1 cellular context compared by ENCODE assay signal in the genomic region with DNA sequence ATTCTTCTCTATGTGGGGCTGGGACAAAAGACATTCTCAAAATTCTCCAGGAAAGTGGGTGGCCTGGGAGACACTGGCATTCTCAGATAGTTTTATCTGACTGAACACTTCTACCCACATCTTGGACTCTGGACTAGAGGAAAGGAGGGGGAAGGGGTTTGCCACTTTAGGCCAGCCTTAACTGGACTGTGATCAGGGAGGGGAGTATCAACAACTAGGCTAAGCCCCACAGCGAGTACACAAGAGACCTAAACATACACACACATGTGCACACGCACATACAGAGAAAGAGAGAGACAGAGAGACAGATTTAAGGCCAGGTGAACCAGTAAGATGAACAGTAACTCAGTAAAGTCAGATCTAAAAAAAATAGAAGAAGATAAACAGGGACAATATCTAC.
TF ChIP-seq lines count a peak whose summit lies in the region.

No MANE protein-coding gene starts in this region.

TF ChIP-seq in HepG2, 621 proteins besides CTCF, POLR2A, EP300 and RAD21 (continued from another document):
- TF ChIP-seq, protein P1, sequence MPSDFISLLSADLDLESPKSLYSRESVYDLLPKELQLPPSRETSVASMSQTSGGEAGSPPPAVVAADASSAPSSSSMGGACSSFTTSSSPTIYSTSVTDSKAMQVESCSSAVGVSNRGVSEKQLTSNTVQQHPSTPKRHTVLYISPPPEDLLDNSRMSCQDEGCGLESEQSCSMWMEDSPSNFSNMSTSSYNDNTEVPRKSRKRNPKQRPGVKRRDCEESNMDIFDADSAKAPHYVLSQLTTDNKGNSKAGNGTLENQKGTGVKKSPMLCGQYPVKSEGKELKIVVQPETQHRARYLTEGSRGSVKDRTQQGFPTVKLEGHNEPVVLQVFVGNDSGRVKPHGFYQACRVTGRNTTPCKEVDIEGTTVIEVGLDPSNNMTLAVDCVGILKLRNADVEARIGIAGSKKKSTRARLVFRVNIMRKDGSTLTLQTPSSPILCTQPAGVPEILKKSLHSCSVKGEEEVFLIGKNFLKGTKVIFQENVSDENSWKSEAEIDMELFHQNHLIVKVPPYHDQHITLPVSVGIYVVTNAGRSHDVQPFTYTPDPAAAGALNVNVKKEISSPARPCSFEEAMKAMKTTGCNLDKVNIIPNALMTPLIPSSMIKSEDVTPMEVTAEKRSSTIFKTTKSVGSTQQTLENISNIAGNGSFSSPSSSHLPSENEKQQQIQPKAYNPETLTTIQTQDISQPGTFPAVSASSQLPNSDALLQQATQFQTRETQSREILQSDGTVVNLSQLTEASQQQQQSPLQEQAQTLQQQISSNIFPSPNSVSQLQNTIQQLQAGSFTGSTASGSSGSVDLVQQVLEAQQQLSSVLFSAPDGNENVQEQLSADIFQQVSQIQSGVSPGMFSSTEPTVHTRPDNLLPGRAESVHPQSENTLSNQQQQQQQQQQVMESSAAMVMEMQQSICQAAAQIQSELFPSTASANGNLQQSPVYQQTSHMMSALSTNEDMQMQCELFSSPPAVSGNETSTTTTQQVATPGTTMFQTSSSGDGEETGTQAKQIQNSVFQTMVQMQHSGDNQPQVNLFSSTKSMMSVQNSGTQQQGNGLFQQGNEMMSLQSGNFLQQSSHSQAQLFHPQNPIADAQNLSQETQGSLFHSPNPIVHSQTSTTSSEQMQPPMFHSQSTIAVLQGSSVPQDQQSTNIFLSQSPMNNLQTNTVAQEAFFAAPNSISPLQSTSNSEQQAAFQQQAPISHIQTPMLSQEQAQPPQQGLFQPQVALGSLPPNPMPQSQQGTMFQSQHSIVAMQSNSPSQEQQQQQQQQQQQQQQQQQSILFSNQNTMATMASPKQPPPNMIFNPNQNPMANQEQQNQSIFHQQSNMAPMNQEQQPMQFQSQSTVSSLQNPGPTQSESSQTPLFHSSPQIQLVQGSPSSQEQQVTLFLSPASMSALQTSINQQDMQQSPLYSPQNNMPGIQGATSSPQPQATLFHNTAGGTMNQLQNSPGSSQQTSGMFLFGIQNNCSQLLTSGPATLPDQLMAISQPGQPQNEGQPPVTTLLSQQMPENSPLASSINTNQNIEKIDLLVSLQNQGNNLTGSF (CRISPR knock-in tag; IDR thresholded peaks at IDR 0.05): no peak
- TF ChIP-seq GATAD2A (CRISPR knock-in tag; IDR thresholded peaks at IDR 0.05) (peak; percentile 35; the same call in 1 of the 2 replicates), ZNF337 (CRISPR knock-in tag; IDR thresholded peaks at IDR 0.05; ENCODE audit: borderline replicate concordance, low read depth) (no peak), HNF4G (IDR thresholded peaks at IDR 0.05; ENCODE audit: borderline replicate concordance, low read depth, low read length) (peak; percentile 60; the same call in 1 of the 2 replicates), HNF4G (CRISPR knock-in tag; IDR thresholded peaks at IDR 0.05; ENCODE audit: borderline replicate concordance, low read depth) (no peak; the same call in 1 of the 2 replicates), ZC3H4 (CRISPR knock-in tag; IDR thresholded peaks at IDR 0.05; ENCODE audit: borderline replicate concordance) (no peak), ZSCAN9 (CRISPR knock-in tag; IDR thresholded peaks at IDR 0.05; ENCODE audit: borderline replicate concordance) (no peak), ZSCAN25 (CRISPR knock-in tag; IDR thresholded peaks at IDR 0.05) (0 out of 2 replicates have a peak, but pooled peaks have one; percentile 8), NONO (IDR thresholded peaks at IDR 0.05) (no peak), NONO (CRISPR knock-in tag; conservative IDR thresholded peaks at IDR 0.05) (0 out of 2 replicates have a peak, but pooled peaks have one; percentile 32), ZNF563 (CRISPR knock-in tag; IDR thresholded peaks at IDR 0.05) (no peak), NCOR1 (IDR thresholded peaks at IDR 0.05; ENCODE audit: borderline replicate concordance, low read length) (peak; percentile 34; the same call in 1 of the 2 replicates), ZNF446 (CRISPR knock-in tag; IDR thresholded peaks at IDR 0.05) (no peak), MIXL1 (CRISPR knock-in tag; IDR thresholded peaks at IDR 0.05) (peak; percentile 50; the same call in 1 of the 2 replicates), HNRNPK (IDR thresholded peaks at IDR 0.05; ENCODE audit: low read depth, low read length, poor library complexity, severe bottlenecking) (no peak), ZNF333 (CRISPR knock-in tag; IDR thresholded peaks at IDR 0.05; ENCODE audit: borderline replicate concordance) (no peak), GLI4 (CRISPR knock-in tag; IDR thresholded peaks at IDR 0.05; ENCODE audit: borderline replicate concordance) (no peak), NR2F6 (IDR thresholded peaks at IDR 0.05) (no peak), NR2F6 (CRISPR knock-in tag; IDR thresholded peaks at IDR 0.05) (no peak), HNF4A (CRISPR knock-in tag; IDR thresholded peaks at IDR 0.05) (peak; percentile 92), SIX4 (CRISPR knock-in tag; IDR thresholded peaks at IDR 0.05) (no peak), SOX5 (CRISPR knock-in tag; IDR thresholded peaks at IDR 0.05; ENCODE audit: borderline replicate concordance) (no peak), MTF1 (CRISPR knock-in tag; IDR thresholded peaks at IDR 0.05) (no peak), ZKSCAN5 (CRISPR knock-in tag; IDR thresholded peaks at IDR 0.05) (no peak), SPEN (CRISPR knock-in tag; IDR thresholded peaks at IDR 0.05; ENCODE audit: low read depth) (0 out of 2 replicates have a peak, but pooled peaks have one; percentile 41), ZNF614 (CRISPR knock-in tag; IDR thresholded peaks at IDR 0.05; ENCODE audit: borderline replicate concordance) (no peak; the same call in 1 of the 2 replicates), ZNF790 (CRISPR knock-in tag; IDR thresholded peaks at IDR 0.05; ENCODE audit: borderline replicate concordance) (no peak), FOXK2 (IDR thresholded peaks at IDR 0.05) (0 out of 2 replicates have a peak, but pooled peaks have one; percentile 32), HDAC1 (CRISPR knock-in tag; IDR thresholded peaks at IDR 0.05) (0 out of 2 replicates have a peak, but pooled peaks have one; percentile 46), HNRNPL (IDR thresholded peaks at IDR 0.05; ENCODE audit: low read depth, low read length) (no peak), POLR2G (IDR thresholded peaks at IDR 0.05; ENCODE audit: low read depth, low read length) (no peak), FOXO1 (CRISPR knock-in tag; IDR thresholded peaks at IDR 0.05) (peak; percentile 27; the same call in 1 of the 2 replicates), KDM6A (CRISPR knock-in tag; IDR thresholded peaks at IDR 0.05; ENCODE audit: low read depth) (0 out of 2 replicates have a peak, but pooled peaks have one; percentile 40)
- TF ChIP-seq, protein P2, sequence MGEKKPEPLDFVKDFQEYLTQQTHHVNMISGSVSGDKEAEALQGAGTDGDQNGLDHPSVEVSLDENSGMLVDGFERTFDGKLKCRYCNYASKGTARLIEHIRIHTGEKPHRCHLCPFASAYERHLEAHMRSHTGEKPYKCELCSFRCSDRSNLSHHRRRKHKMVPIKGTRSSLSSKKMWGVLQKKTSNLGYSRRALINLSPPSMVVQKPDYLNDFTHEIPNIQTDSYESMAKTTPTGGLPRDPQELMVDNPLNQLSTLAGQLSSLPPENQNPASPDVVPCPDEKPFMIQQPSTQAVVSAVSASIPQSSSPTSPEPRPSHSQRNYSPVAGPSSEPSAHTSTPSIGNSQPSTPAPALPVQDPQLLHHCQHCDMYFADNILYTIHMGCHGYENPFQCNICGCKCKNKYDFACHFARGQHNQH (CRISPR knock-in tag; IDR thresholded peaks at IDR 0.05): no peak
- TF ChIP-seq, protein P3, sequence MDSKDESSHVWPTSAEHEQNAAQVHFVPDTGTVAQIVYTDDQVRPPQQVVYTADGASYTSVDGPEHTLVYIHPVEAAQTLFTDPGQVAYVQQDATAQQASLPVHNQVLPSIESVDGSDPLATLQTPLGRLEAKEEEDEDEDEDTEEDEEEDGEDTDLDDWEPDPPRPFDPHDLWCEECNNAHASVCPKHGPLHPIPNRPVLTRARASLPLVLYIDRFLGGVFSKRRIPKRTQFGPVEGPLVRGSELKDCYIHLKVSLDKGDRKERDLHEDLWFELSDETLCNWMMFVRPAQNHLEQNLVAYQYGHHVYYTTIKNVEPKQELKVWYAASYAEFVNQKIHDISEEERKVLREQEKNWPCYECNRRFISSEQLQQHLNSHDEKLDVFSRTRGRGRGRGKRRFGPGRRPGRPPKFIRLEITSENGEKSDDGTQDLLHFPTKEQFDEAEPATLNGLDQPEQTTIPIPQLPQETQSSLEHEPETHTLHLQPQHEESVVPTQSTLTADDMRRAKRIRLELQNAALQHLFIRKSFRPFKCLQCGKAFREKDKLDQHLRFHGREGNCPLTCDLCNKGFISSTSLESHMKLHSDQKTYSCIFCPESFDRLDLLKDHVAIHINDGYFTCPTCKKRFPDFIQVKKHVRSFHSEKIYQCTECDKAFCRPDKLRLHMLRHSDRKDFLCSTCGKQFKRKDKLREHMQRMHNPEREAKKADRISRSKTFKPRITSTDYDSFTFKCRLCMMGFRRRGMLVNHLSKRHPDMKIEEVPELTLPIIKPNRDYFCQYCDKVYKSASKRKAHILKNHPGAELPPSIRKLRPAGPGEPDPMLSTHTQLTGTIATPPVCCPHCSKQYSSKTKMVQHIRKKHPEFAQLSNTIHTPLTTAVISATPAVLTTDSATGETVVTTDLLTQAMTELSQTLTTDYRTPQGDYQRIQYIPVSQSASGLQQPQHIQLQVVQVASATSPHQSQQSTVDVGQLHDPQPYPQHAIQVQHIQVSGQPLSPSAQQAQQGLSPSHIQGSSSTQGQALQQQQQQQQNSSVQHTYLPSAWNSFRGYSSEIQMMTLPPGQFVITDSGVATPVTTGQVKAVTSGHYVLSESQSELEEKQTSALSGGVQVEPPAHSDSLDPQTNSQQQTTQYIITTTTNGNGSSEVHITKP (CRISPR knock-in tag; IDR thresholded peaks at IDR 0.05; ENCODE audit: low read depth): no peak
- TF ChIP-seq, protein P4, sequence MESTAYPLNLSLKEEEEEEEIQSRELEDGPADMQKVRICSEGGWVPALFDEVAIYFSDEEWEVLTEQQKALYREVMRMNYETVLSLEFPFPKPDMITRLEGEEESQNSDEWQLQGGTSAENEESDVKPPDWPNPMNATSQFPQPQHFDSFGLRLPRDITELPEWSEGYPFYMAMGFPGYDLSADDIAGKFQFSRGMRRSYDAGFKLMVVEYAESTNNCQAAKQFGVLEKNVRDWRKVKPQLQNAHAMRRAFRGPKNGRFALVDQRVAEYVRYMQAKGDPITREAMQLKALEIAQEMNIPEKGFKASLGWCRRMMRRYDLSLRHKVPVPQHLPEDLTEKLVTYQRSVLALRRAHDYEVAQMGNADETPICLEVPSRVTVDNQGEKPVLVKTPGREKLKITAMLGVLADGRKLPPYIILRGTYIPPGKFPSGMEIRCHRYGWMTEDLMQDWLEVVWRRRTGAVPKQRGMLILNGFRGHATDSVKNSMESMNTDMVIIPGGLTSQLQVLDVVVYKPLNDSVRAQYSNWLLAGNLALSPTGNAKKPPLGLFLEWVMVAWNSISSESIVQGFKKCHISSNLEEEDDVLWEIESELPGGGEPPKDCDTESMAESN (CRISPR knock-in tag; conservative IDR thresholded peaks at IDR 0.05): 0 out of 2 replicates have a peak, but pooled peaks have one; percentile 11
- TF ChIP-seq, protein P5, sequence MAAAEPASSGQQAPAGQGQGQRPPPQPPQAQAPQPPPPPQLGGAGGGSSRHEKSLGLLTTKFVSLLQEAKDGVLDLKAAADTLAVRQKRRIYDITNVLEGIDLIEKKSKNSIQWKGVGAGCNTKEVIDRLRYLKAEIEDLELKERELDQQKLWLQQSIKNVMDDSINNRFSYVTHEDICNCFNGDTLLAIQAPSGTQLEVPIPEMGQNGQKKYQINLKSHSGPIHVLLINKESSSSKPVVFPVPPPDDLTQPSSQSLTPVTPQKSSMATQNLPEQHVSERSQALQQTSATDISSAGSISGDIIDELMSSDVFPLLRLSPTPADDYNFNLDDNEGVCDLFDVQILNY (CRISPR knock-in tag; conservative IDR thresholded peaks at IDR 0.05): no peak
- TF ChIP-seq, protein P6, sequence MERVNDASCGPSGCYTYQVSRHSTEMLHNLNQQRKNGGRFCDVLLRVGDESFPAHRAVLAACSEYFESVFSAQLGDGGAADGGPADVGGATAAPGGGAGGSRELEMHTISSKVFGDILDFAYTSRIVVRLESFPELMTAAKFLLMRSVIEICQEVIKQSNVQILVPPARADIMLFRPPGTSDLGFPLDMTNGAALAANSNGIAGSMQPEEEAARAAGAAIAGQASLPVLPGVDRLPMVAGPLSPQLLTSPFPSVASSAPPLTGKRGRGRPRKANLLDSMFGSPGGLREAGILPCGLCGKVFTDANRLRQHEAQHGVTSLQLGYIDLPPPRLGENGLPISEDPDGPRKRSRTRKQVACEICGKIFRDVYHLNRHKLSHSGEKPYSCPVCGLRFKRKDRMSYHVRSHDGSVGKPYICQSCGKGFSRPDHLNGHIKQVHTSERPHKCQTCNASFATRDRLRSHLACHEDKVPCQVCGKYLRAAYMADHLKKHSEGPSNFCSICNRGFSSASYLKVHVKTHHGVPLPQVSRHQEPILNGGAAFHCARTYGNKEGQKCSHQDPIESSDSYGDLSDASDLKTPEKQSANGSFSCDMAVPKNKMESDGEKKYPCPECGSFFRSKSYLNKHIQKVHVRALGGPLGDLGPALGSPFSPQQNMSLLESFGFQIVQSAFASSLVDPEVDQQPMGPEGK (CRISPR knock-in tag; IDR thresholded peaks at IDR 0.05): peak; percentile 36
- TF ChIP-seq, protein P7, sequence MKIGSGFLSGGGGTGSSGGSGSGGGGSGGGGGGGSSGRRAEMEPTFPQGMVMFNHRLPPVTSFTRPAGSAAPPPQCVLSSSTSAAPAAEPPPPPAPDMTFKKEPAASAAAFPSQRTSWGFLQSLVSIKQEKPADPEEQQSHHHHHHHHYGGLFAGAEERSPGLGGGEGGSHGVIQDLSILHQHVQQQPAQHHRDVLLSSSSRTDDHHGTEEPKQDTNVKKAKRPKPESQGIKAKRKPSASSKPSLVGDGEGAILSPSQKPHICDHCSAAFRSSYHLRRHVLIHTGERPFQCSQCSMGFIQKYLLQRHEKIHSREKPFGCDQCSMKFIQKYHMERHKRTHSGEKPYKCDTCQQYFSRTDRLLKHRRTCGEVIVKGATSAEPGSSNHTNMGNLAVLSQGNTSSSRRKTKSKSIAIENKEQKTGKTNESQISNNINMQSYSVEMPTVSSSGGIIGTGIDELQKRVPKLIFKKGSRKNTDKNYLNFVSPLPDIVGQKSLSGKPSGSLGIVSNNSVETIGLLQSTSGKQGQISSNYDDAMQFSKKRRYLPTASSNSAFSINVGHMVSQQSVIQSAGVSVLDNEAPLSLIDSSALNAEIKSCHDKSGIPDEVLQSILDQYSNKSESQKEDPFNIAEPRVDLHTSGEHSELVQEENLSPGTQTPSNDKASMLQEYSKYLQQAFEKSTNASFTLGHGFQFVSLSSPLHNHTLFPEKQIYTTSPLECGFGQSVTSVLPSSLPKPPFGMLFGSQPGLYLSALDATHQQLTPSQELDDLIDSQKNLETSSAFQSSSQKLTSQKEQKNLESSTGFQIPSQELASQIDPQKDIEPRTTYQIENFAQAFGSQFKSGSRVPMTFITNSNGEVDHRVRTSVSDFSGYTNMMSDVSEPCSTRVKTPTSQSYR (CRISPR knock-in tag; IDR thresholded peaks at IDR 0.05; ENCODE audit: borderline replicate concordance): peak; percentile 56; the same call in 1 of the 2 replicates
- TF ChIP-seq, protein P8, sequence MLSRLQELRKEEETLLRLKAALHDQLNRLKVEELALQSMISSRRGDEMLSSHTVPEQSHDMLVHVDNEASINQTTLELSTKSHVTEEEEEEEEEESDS (CRISPR knock-in tag; IDR thresholded peaks at IDR 0.05; ENCODE audit: borderline replicate concordance): no peak
